Comparison of ENCODE assay signal across 8 cellular contexts in genomic region chr10:12041766-12042408, GRCh38.
A peak's percentile ranks its signal among the peaks of the same experiment; 100 is the strongest.
DNase-seq lines count a peak whose midpoint lies in the region; FAIRE-seq and TF ChIP-seq lines count a peak whose summit lies in the region.

No MANE protein-coding gene starts in this region.

- H3K27me3 ChIP-seq in OCI-LY1 (ENCODE audit: insufficient read depth, low read length), result no peaks in the 10 kb centered on the region

- DNase-seq in AG08396 (ENCODE audit: low spot score), result peak; percentile 28
- DNase-seq in GM18507 (ENCODE audit: extremely low spot score, insufficient read length, low read depth), result no peak
- DNase-seq in amniotic epithelial cell (ENCODE audit: low read depth), result peak; percentile 22
- DNase-seq in iris pigment epithelial cell (ENCODE audit: low read depth), result peak; percentile 43
- DNase-seq in stimulated activated CD4-positive, alpha-beta T cell treated with anti-CD3 and anti-CD28 coated beads, Interleukin-12 subunit alpha, Interleukin-12 subunit beta, amount 100 ng/mL, for 24 hours (ENCODE audit: low read depth in 2 of 2), result peak; percentile 8 to 32
- no peak for DNase-seq in hippocampal formation (lab: John Stamatoyannopoulos, UW)
- no peak for DNase-seq in GF-D8 (lab: John Stamatoyannopoulos, UW)

- peak overlapping the region; percentile 85 for H3K27ac ChIP-seq in OCI-LY1 (ENCODE audit: low read depth, low read length, poor library complexity, severe bottlenecking)

- peaks cover 6% of the 10 kb centered on the region; the same call in 1 of the 2 replicates for H3K36me3 ChIP-seq in OCI-LY1 (ENCODE audit: insufficient read depth, low read length)

- peak overlapping the region; percentile 100 for H3K4me3 ChIP-seq in OCI-LY1 (ENCODE audit: low read depth, low read length, poor library complexity, severe bottlenecking)

- no peak for TF ChIP-seq CTCF in OCI-LY1 (IDR thresholded peaks at IDR 0.05; ENCODE audit: low read length)

- H3K4me2 ChIP-seq in OCI-LY1 (ENCODE audit: low read length), result peak overlapping the region; percentile 64

- H3K79me2 ChIP-seq in OCI-LY1 (ENCODE audit: insufficient read depth, low read length), result peaks cover 55% of the 10 kb centered on the region

- H3F3A ChIP-seq in OCI-LY1 (ENCODE audit: insufficient read depth, low read length), result peaks cover 10% of the 10 kb centered on the region; the same call in 1 of the 2 replicates

- H3K9ac ChIP-seq in OCI-LY1 (ENCODE audit: low read length), result peak overlapping the region; percentile 100

- H3K9me3 ChIP-seq in OCI-LY1 (ENCODE audit: low read length), result no peaks in the 10 kb centered on the region

- FAIRE-seq in GM18507 (lab: Jason Lieb, UNC), result peak; percentile 85

- no peak overlapping the region for H2AFZ ChIP-seq in OCI-LY1 (ENCODE audit: low read length)

- H3K9me2 ChIP-seq in OCI-LY1 (ENCODE audit: low read depth, low read length), result no peaks in the 10 kb centered on the region

- H3K4me1 ChIP-seq in OCI-LY1 (ENCODE audit: insufficient read depth, low read length, severe bottlenecking), result peaks cover 28% of the 10 kb centered on the region

- no peaks in the 10 kb centered on the region for H4K20me1 ChIP-seq in OCI-LY1 (ENCODE audit: insufficient read depth, low read length)

Comparison
In these comparisons a context has a peak if more than half of its experiments do, and no peak if none do; other contexts are left out.
1. DNase-seq: peak in AG08396 (single experiment), amniotic epithelial cell (single experiment), iris pigment epithelial cell (single experiment) and stimulated activated CD4-positive, alpha-beta T cell treated with anti-CD3 and anti-CD28 coated beads, Interleukin-12 subunit alpha, Interleukin-12 subunit beta, amount 100 ng/mL, for 24 hours (2 of 2); none in GM18507 (single experiment), hippocampal formation (0 of 2) and GF-D8 (single experiment).